ENCODE assay signal across 8 cellular contexts in genomic region chr21:43865471-43866181, GRCh38. TPM values are rescaled to one million over a fixed set of nuclear protein-coding genes. Genes with fewer than 3 reads are reported as not detected.
A peak's percentile ranks its signal among the peaks of the same experiment; 100 is the strongest.
DNase-seq lines count a peak whose midpoint lies in the region; ATAC-seq and TF ChIP-seq lines count a peak whose summit lies in the region.

No MANE protein-coding gene starts in this region.

- peak overlapping the region; percentile 79 for H3K4me3 Mint-ChIP-seq in activated naive CD8-positive, alpha-beta T cell treated with anti-CD3 and anti-CD28 coated beads for 36 hours

- peak; percentile 57 for ATAC-seq in left ventricle myocardium superior

- H3K9me3 Mint-ChIP-seq in activated naive CD8-positive, alpha-beta T cell treated with anti-CD3 and anti-CD28 coated beads for 36 hours = no peaks in the 10 kb centered on the region

- H3K4me1 Mint-ChIP-seq in activated naive CD8-positive, alpha-beta T cell treated with anti-CD3 and anti-CD28 coated beads for 36 hours = peaks cover 35% of the 10 kb centered on the region

- no peaks in the 10 kb centered on the region for H3K27me3 Mint-ChIP-seq in activated naive CD8-positive, alpha-beta T cell treated with anti-CD3 and anti-CD28 coated beads for 36 hours

- H3K27ac Mint-ChIP-seq in activated naive CD8-positive, alpha-beta T cell treated with anti-CD3 and anti-CD28 coated beads for 36 hours = peak overlapping the region; percentile 85

- intact Hi-C loops in left ventricle myocardium superior (cut with micrococcal nuclease) = no loop called here

- peaks cover 16% of the 10 kb centered on the region for H3K36me3 Mint-ChIP-seq in activated naive CD8-positive, alpha-beta T cell treated with anti-CD3 and anti-CD28 coated beads for 36 hours

- DNase-seq in DMS53 (lab: John Stamatoyannopoulos, UW) = peak; percentile 63
- DNase-seq in DMS53 treated with DMSO at 0.1 percent for 48 hours (lab: John Stamatoyannopoulos, UW; ENCODE audit: unreplicated experiment) = no peak
- peak; percentile 66 for DNase-seq in activated naive CD8-positive, alpha-beta T cell treated with anti-CD3 and anti-CD28 coated beads for 36 hours
- peak; percentile 77 for DNase-seq in left ventricle myocardium superior
- DNase-seq in retina = peak; percentile 49
- no peak for DNase-seq in cerebellar nuclear complex (lab: John Stamatoyannopoulos, UW)
- no peak for DNase-seq in DMS79 (lab: John Stamatoyannopoulos, UW)

TF ChIP-seq in PFSK-1, 5 proteins besides CTCF, POLR2A, EP300 and RAD21:
- TF ChIP-seq TAF1 (IDR thresholded peaks at IDR 0.05; ENCODE audit: borderline replicate concordance, insufficient read depth, low read length) = 0 out of 2 replicates have a peak, but pooled peaks have one; percentile 39
- TF ChIP-seq REST (IDR thresholded peaks at IDR 0.05; ENCODE audit: insufficient read depth in 1 of 2, low read depth in 2 of 2, low read length in 2 of 2) = no peak

RNA-seq across cellular contexts. Expression of gene AGPAT3, which starts 0.6 kb away (rescaled TPM):
- polyA plus RNA-seq in PFSK-1 (2012; ENCODE audit: insufficient read length, low read depth) = 59.4 TPM
- total RNA-seq in activated naive CD8-positive, alpha-beta T cell treated with anti-CD3 and anti-CD28 coated beads for 36 hours = 10 to 100 TPM; 61.2 to 66.0 TPM
- 97.6 TPM for total RNA-seq in left ventricle myocardium superior

Comparison
In these comparisons a context has a peak if more than half of its experiments do, and no peak if none do; other contexts are left out.
1. DNase-seq: peak in DMS53 (single experiment), activated naive CD8-positive, alpha-beta T cell treated with anti-CD3 and anti-CD28 coated beads for 36 hours (single experiment), left ventricle myocardium superior (single experiment) and retina (single experiment); none in DMS53 treated with DMSO at 0.1 percent for 48 hours (single experiment), cerebellar nuclear complex (0 of 2) and DMS79 (single experiment).